Comparison of ENCODE assay signal across 8 cellular contexts in genomic region chr7:142485617-142486226, GRCh38.
DNase-seq lines count a peak whose midpoint lies in the region; ATAC-seq, FAIRE-seq and TF ChIP-seq lines count a peak whose summit lies in the region.

No MANE protein-coding gene starts in this region.

- H3K36me3 ChIP-seq in HepG2 (replicated peaks in 1 of 2; ENCODE audit: control insufficient read depth in 1 of 2, insufficient read depth in 2 of 2, low read length in 2 of 2) (no peaks in the 10 kb centered on the region), right lobe of liver (no peaks in the 10 kb centered on the region), endothelial cell of umbilical vein (ENCODE audit: control insufficient read depth in 2 of 2, extremely low read depth in 1 of 2, insufficient read depth in 2 of 2, low read length in 2 of 2) (no peaks in the 10 kb centered on the region), upper lobe of right lung (no peaks in the 10 kb centered on the region)

- CTCF ChIA-PET in HepG2 (lab: Yijun Ruan, JAX; ENCODE audit: low intra/inter-chr PET ratio, low total read pairs) = no interaction called here
- CTCF ChIA-PET in endothelial cell of umbilical vein (lab: Charles Lee) = interaction anchor here (0.6 to 4.8 kb wide), 12 partner anchors 8 to 297 kb away, joined by 3 to 33 read pairs (median 4); no protein-coding TSS in a partner anchor

- H4K20me1 ChIP-seq in HepG2 (ENCODE audit: insufficient read depth, low read length) = no peaks in the 10 kb centered on the region
- H4K20me1 ChIP-seq in endothelial cell of umbilical vein (replicated peaks; ENCODE audit: control insufficient read depth, extremely low read depth, insufficient read depth, low read length) = no peaks in the 10 kb centered on the region

- H3K27ac ChIP-seq in HepG2 (ENCODE audit: extremely low read length, insufficient read depth, low read length) (no peak overlapping the region), right lobe of liver (no peak overlapping the region), endothelial cell of umbilical vein (ENCODE audit: insufficient read depth, low read depth, low read length) (no peak overlapping the region), upper lobe of right lung (no peak overlapping the region)

- no peaks in the 10 kb centered on the region for H3K4me1 ChIP-seq in HepG2 (ENCODE audit: insufficient read depth, low read length)
- H3K4me1 ChIP-seq in right lobe of liver = no peaks in the 10 kb centered on the region
- no peaks in the 10 kb centered on the region for H3K4me1 ChIP-seq in endothelial cell of umbilical vein (ENCODE audit: control insufficient read depth, extremely low read depth, insufficient read depth, low read length)
- no peaks in the 10 kb centered on the region for H3K4me1 ChIP-seq in upper lobe of right lung

- H3K79me2 ChIP-seq in HepG2 (ENCODE audit: insufficient read depth, low read length) = no peaks in the 10 kb centered on the region
- H3K79me2 ChIP-seq in endothelial cell of umbilical vein (ENCODE audit: control insufficient read depth, insufficient read depth, low read length) = no peaks in the 10 kb centered on the region

- no peaks in the 10 kb centered on the region for H3K9me1 ChIP-seq in endothelial cell of umbilical vein (replicated peaks; ENCODE audit: control insufficient read depth, extremely low read depth, insufficient read depth, low read length)

- TF ChIP-seq CTCF in HepG2 (CRISPR knock-in tag; IDR thresholded peaks at IDR 0.05) = 0 out of 2 replicates have a peak, but pooled peaks have one; percentile 21
- TF ChIP-seq CTCF in right lobe of liver (IDR thresholded peaks at IDR 0.05) = peak in 2 of 4 donors; percentile 20 to 27
- peak; percentile 38 to 58 for TF ChIP-seq CTCF in endothelial cell of umbilical vein (IDR thresholded peaks at IDR 0.05; ENCODE audit: extremely low read depth in 1 of 2, insufficient read depth in 1 of 2, low read depth in 1 of 2, low read length in 2 of 2)
- peak; percentile 30 for TF ChIP-seq CTCF in upper lobe of right lung (IDR thresholded peaks at IDR 0.05)

- H3K9ac ChIP-seq in HepG2 (ENCODE audit: insufficient read depth, low read depth, low read length) = no peak overlapping the region
- no peak overlapping the region for H3K9ac ChIP-seq in endothelial cell of umbilical vein (replicated peaks; ENCODE audit: extremely low read depth, insufficient read depth, low read length)

- FAIRE-seq in HepG2 (lab: Jason Lieb, UNC) (no peak), endothelial cell of umbilical vein (lab: Jason Lieb, UNC) (peak; percentile 66)

- TF ChIP-seq POLR2A in HepG2 (IDR thresholded peaks at IDR 0.05; ENCODE audit: insufficient read depth in 1 of 2, low read depth in 2 of 2, low read length in 2 of 2) = no peak
- TF ChIP-seq POLR2A in right lobe of liver (IDR thresholded peaks at IDR 0.05) = no peak
- TF ChIP-seq POLR2A in endothelial cell of umbilical vein (IDR thresholded peaks at IDR 0.05; ENCODE audit: low read depth, low read length) = no peak

- H3K4me3 ChIP-seq in HepG2 (replicated peaks in 1 of 3; ENCODE audit: insufficient read depth in 1 of 3, low read depth in 2 of 3, low read length in 3 of 3) (no peak overlapping the region), right lobe of liver (no peak overlapping the region), endothelial cell of umbilical vein (replicated peaks in 1 of 3; ENCODE audit: insufficient read depth in 1 of 3, low read depth in 1 of 3, low read length in 3 of 3) (no peak overlapping the region), upper lobe of right lung (no peak overlapping the region)

- BruUV-seq in HepG2 (replicated peaks; lab: Mats Ljungman, UMichigan) (no TSS peak), endothelial cell of umbilical vein (replicated peaks; lab: Mats Ljungman, UMichigan) (no TSS peak)

- POLR2A ChIA-PET in HepG2 (lab: Yijun Ruan, JAX) = no interaction called here
- POLR2A ChIA-PET in endothelial cell of umbilical vein (lab: Charles Lee) = no interaction called here

- dilution Hi-C loops in endothelial cell of umbilical vein (cut with MboI; ENCODE audit: extremely low pct_ligation_motif_present, low sequenced_read_pairs) = no loop called here

- in situ Hi-C loops in HepG2 (cut with HindIII; ENCODE audit: extremely low pct_ligation_motif_present, low pct_unique_long_range_greater_than_20kb) = no loop called here

- no peak for TF ChIP-seq RAD21 in HepG2 (CRISPR knock-in tag; IDR thresholded peaks at IDR 0.05)

- H3K27me3 ChIP-seq in HepG2 (ENCODE audit: control insufficient read depth in 1 of 2, insufficient read depth in 2 of 2, low read length in 2 of 2) (no peaks in the 10 kb centered on the region; a peak in 1 of 5 replicates), right lobe of liver (no peaks in the 10 kb centered on the region), endothelial cell of umbilical vein (ENCODE audit: control insufficient read depth in 2 of 2, insufficient read depth in 2 of 2, low read length in 2 of 2) (peaks cover 3 to 10% of the 10 kb centered on the region in 2 experiments), upper lobe of right lung (no peaks in the 10 kb centered on the region)

- H3K4me2 ChIP-seq in HepG2 (ENCODE audit: low read depth, low read length) (no peak overlapping the region), endothelial cell of umbilical vein (ENCODE audit: insufficient read depth, low read length) (no peak overlapping the region)

- intact Hi-C loops in HepG2 (cut with micrococcal nuclease; ENCODE audit: unreplicated experiment) (no loop called here), right lobe of liver (cut with DNase I) (no loop called here), endothelial cell of umbilical vein (cut with micrococcal nuclease) (no loop called here), upper lobe of right lung (cut with DNase I) (no loop called here)

- no peak overlapping the region for H2AFZ ChIP-seq in HepG2 (ENCODE audit: low read length)
- H2AFZ ChIP-seq in endothelial cell of umbilical vein (ENCODE audit: low read depth, low read length) = no peak overlapping the region

- DNase-seq in HepG2 (ENCODE audit: low spot score) = no peak
- DNase-seq in right lobe of liver = no peak
- DNase-seq in RPMI7951 (ENCODE audit: low read depth) = peak; percentile 40
- DNase-seq in endothelial cell of umbilical vein (ENCODE audit: low read depth, low spot score) = no peak
- no peak for DNase-seq in upper lobe of right lung
- no peak for DNase-seq in NCI-H524 (lab: John Stamatoyannopoulos, UW)
- no peak for DNase-seq in NCI-H1417 (lab: John Stamatoyannopoulos, UW)

- ATAC-seq in HepG2 (peak; percentile 33; the same call in 2 of the 3 replicates), right lobe of liver (no peak), upper lobe of right lung (peak; percentile 9), GM19023 (IDR thresholded peaks at IDR 0.05; ENCODE audit: unreplicated experiment) (no peak)

- WGBS in HepG2 (ENCODE audit: low lambda C conversion rate) = 23% methylated on average over 7 of the region's 7 CpGs
- WGBS in right lobe of liver (ENCODE audit: insufficient coverage, low coverage, low lambda C conversion rate, missing lambda C conversion rate) = 61% methylated on average over 7 of the region's 7 CpGs

- H3K9me3 ChIP-seq in HepG2 (ENCODE audit: low read length) (no peaks in the 10 kb centered on the region), right lobe of liver (no peaks in the 10 kb centered on the region), endothelial cell of umbilical vein (replicated peaks; ENCODE audit: control insufficient read depth, insufficient read depth, low read length) (no peaks in the 10 kb centered on the region), upper lobe of right lung (no peaks in the 10 kb centered on the region)

- no peak for TF ChIP-seq EP300 in HepG2 (IDR thresholded peaks at IDR 0.05; ENCODE audit: low read depth in 2 of 2, low read length in 2 of 2)
- TF ChIP-seq EP300 in HepG2 (CRISPR knock-in tag; IDR thresholded peaks at IDR 0.05; ENCODE audit: borderline replicate concordance) = no peak

TF ChIP-seq in HepG2, 621 proteins besides CTCF, POLR2A, EP300 and RAD21:
- no peak for TF ChIP-seq RCOR2 (CRISPR knock-in tag; IDR thresholded peaks at IDR 0.05)
- no peak for TF ChIP-seq IKZF1 (IDR thresholded peaks at IDR 0.05)
- no peak for TF ChIP-seq ZNF672 (CRISPR knock-in tag; IDR thresholded peaks at IDR 0.05)
- TF ChIP-seq FOXK2 (IDR thresholded peaks at IDR 0.05) = no peak
- TF ChIP-seq ZNF546 (CRISPR knock-in tag; conservative IDR thresholded peaks at IDR 0.05) = no peak
- no peak for TF ChIP-seq ZEB1 (IDR thresholded peaks at IDR 0.05; ENCODE audit: insufficient replicate concordance, low read depth)
- no peak for TF ChIP-seq ARNT2 (CRISPR knock-in tag; IDR thresholded peaks at IDR 0.05; ENCODE audit: low read depth)
- TF ChIP-seq ZNF274 (CRISPR knock-in tag; IDR thresholded peaks at IDR 0.05) = no peak
- TF ChIP-seq ZFP82 (CRISPR knock-in tag; IDR thresholded peaks at IDR 0.05; ENCODE audit: borderline replicate concordance) = no peak
- no peak for TF ChIP-seq ZNF552 (CRISPR knock-in tag; IDR thresholded peaks at IDR 0.05; ENCODE audit: borderline replicate concordance)
- TF ChIP-seq MBNL3 (CRISPR knock-in tag; conservative IDR thresholded peaks at IDR 0.05) = no peak
- TF ChIP-seq DR1 (CRISPR knock-in tag; IDR thresholded peaks at IDR 0.05) = no peak
TF ChIP-seq in HepG2: peak in this region for 0.

TF ChIP-seq in endothelial cell of umbilical vein, 7 proteins besides CTCF, POLR2A, EP300 and RAD21:
- TF ChIP-seq POLR2AphosphoS5 (IDR thresholded peaks at IDR 0.05; ENCODE audit: insufficient read depth, low read depth, low read length) (no peak), FOS (IDR thresholded peaks at IDR 0.05; ENCODE audit: borderline replicate concordance, insufficient read depth, low read length) (no peak)

Comparison
In these comparisons a context has a peak if more than half of its experiments do, and no peak if none do; other contexts are left out.
1. ATAC-seq: peak in HepG2 (single experiment) and upper lobe of right lung (single experiment); none in right lobe of liver (0 of 4) and GM19023 (single experiment).